Comparison of ENCODE assay signal across 10 cellular contexts in the genomic region with DNA sequence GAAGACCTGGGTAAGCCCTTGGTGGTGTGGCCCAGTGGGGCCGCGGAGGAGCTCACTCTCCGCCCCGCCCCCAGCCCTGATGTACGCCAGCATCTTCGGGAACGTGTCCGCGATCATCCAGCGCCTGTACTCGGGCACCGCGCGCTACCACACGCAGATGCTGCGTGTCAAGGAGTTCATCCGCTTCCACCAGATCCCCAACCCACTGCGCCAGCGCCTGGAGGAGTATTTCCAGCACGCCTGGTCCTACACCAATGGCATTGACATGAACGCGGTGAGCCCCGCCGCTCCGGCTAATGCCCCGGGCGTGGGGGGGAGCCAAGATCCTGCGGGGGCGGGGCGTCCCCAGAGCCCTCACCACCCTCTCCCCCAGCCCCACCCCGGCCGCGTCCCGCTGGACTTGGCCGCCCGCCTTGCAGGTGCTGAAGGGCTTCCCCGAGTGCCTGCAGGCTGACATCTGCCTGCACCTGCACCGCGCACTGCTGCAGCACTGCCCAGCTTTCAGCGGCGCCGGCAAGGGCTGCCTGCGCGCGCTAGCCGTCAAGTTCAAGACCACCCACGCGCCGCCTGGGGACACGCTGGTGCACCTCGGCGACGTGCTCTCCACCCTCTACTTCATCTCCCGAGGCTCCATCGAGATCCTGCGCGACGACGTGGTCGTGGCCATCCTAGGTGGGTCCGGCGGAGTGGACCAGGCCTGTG. TPM values are rescaled to one million over a fixed set of nuclear protein-coding genes. Genes with fewer than 3 reads are reported as not detected.
DNase-seq lines count a peak whose midpoint lies in the region; ATAC-seq, FAIRE-seq and TF ChIP-seq lines count a peak whose summit lies in the region.
"Had no signal": no experiment of that assay in that cellular context is flagged by ENCODE, and none has a peak within 500 bp of the region (broad histone marks: within the 10 kb centered on the region; RNA-seq: fewer than 3 reads in every experiment).

No MANE protein-coding gene starts in this region.

- no peak overlapping the region for H3K56ac ChIP-seq in H1 (replicated peaks; ENCODE audit: insufficient read length, low read depth, low read length)

- peaks cover 19% of the 10 kb centered on the region for H3K4me1 Mint-ChIP-seq in GM23338

- peaks cover 7% of the 10 kb centered on the region; the same call in 1 of the 2 replicates for H3K23me2 ChIP-seq in H1 (ENCODE audit: low read depth, low read length)

- H3K18ac ChIP-seq in H1 (ENCODE audit: extremely low read depth, low read length) = no peak overlapping the region; the same call in none of the 2 replicates

- no peak for TF ChIP-seq EP300 in H1 (IDR thresholded peaks at IDR 0.05; ENCODE audit: borderline replicate concordance in 1 of 2, low read depth in 2 of 2, low read length in 2 of 2)

- H3K79me2 ChIP-seq in GM23338 (replicated peaks; ENCODE audit: insufficient read depth) = no peaks in the 10 kb centered on the region
- H3K79me2 ChIP-seq in H1 (ENCODE audit: control insufficient read depth in 1 of 2, insufficient read depth in 2 of 2, low read length in 2 of 2) = no peaks in the 10 kb centered on the region

- TF ChIP-seq POLR2A in H1 (IDR thresholded peaks at IDR 0.05; ENCODE audit: control extremely low read depth in 1 of 2, low read depth in 2 of 2, low read length in 2 of 2) = no peak
- no peak for TF ChIP-seq POLR2A in esophagus squamous epithelium (IDR thresholded peaks at IDR 0.05)

- H3K27me3 ChIP-seq in GM23338 (ENCODE audit: insufficient read depth) (peaks cover 28% of the 10 kb centered on the region), Panc1 (ENCODE audit: control insufficient read depth, insufficient read depth, low read length) (no peaks in the 10 kb centered on the region), H1 (replicated peaks in 1 of 4; ENCODE audit: control insufficient read depth in 3 of 4, extremely low read depth in 1 of 4, insufficient read depth in 3 of 4, low read length in 3 of 4) (peaks cover 0 to 23% (median 14%) of the 10 kb centered on the region in 4 experiments; a peak in 5 of 7 replicates), esophagus squamous epithelium (peaks cover 4 to 47% (median 10%) of the 10 kb centered on the region in 4 donors)

- peak overlapping the region; percentile 46; the same call in 1 of the 2 replicates for H4K8ac ChIP-seq in H1 (ENCODE audit: extremely low read depth, insufficient read depth, low read length)

- FAIRE-seq in H1 (lab: Jason Lieb, UNC) = no peak
- FAIRE-seq: TTC549 had no signal

- in situ Hi-C loops in Panc1 (cut with HindIII; ENCODE audit: low pct_unique_long_range_greater_than_20kb, low sequenced_read_pairs) = no loop called here

- H3K36me3 ChIP-seq in GM23338 (ENCODE audit: insufficient read depth) (no peaks in the 10 kb centered on the region), Panc1 (ENCODE audit: control insufficient read depth, insufficient read depth, low read length) (no peaks in the 10 kb centered on the region), H1 (ENCODE audit: control insufficient read depth in 2 of 4, insufficient read depth in 4 of 4, low read length in 3 of 4) (no peaks in the 10 kb centered on the region), esophagus squamous epithelium (no peaks in the 10 kb centered on the region)

- ATAC-seq in GM23338 = peak; percentile 86
- ATAC-seq in Panc1 = peak; percentile 64
- no peak for ATAC-seq in GM19395 (IDR thresholded peaks at IDR 0.05; ENCODE audit: unreplicated experiment)

- H3K4me1 ChIP-seq in GM23338 (ENCODE audit: insufficient read depth) = peaks cover 7% of the 10 kb centered on the region; the same call in 1 of the 2 replicates
- H3K4me1 ChIP-seq in Panc1 (ENCODE audit: control insufficient read depth, insufficient read depth, low read length) = no peaks in the 10 kb centered on the region
- peaks cover 0 to 15% (median 2%) of the 10 kb centered on the region in 4 experiments; a peak in 5 of 7 replicates for H3K4me1 ChIP-seq in H1 (replicated peaks in 1 of 4; ENCODE audit: control insufficient read depth in 3 of 4, insufficient read depth in 4 of 4, low read length in 3 of 4)
- peaks cover 6 to 12% (median 8%) of the 10 kb centered on the region in 3 donors for H3K4me1 ChIP-seq in esophagus squamous epithelium

- H3K4me2 ChIP-seq in GM23338 = peak overlapping the region; percentile 90
- H3K4me2 ChIP-seq in H1 (ENCODE audit: insufficient read depth in 1 of 2, low read depth in 2 of 2, low read length in 2 of 2) = peak overlapping the region; percentile 69 to 78

- BruUV-seq in Panc1 (replicated peaks; lab: Mats Ljungman, UMichigan) = no TSS peak

- H3K9me2 ChIP-seq in GM23338 (ENCODE audit: insufficient read depth) = no peaks in the 10 kb centered on the region

- no peak overlapping the region for H2BK12ac ChIP-seq in H1 (ENCODE audit: low read depth, low read length)

- H2AFZ ChIP-seq in GM23338 = peak overlapping the region; percentile 96
- H2AFZ ChIP-seq in H1 (ENCODE audit: low read length) = no peak overlapping the region; the same call in 1 of the 2 replicates

- peak overlapping the region; percentile 69 for H3K4me3 Mint-ChIP-seq in GM23338

- H3K4me3 ChIP-seq in GM23338 = peak overlapping the region; percentile 62
- peak overlapping the region; percentile 21 to 48 for H3K4me3 ChIP-seq in Panc1 (ENCODE audit: low read depth in 2 of 2, low read length in 2 of 2)
- peak overlapping the region; percentile 7 to 57 (median 22); a peak in 7 of 8 replicates for H3K4me3 ChIP-seq in H1 (ENCODE audit: extremely low read depth in 1 of 4, insufficient read depth in 2 of 4, low read depth in 3 of 4, low read length in 4 of 4)
- peak overlapping the region in 2 of 4 donors; percentile 16 to 41 for H3K4me3 ChIP-seq in esophagus squamous epithelium

- H3K23ac ChIP-seq in H1 (ENCODE audit: insufficient read length) = no peak overlapping the region

- H4K5ac ChIP-seq in H1 (ENCODE audit: insufficient read length, low read depth, low read length) = no peak overlapping the region

- no peak overlapping the region for H3K14ac ChIP-seq in H1 (ENCODE audit: insufficient read length)

- H3K27me3 Mint-ChIP-seq in GM23338 (ENCODE audit: insufficient read depth, low read depth, poor library complexity) = peaks cover 24% of the 10 kb centered on the region

- H3F3A ChIP-seq in GM23338 (replicated peaks; ENCODE audit: low read depth) = no peaks in the 10 kb centered on the region

- H3K9ac ChIP-seq in H1 (replicated peaks in 1 of 4; ENCODE audit: extremely low read depth in 1 of 4, low read depth in 3 of 4, low read length in 3 of 4) = no peak overlapping the region; a peak in 1 of 7 replicates

- no peak for TF ChIP-seq RAD21 in H1 (IDR thresholded peaks at IDR 0.05 in 1 of 2, conservative IDR thresholded peaks at IDR 0.05 in 1 of 2; ENCODE audit: low read depth in 2 of 2, low read length in 2 of 2)

- no peak overlapping the region for H2BK5ac ChIP-seq in H1 (ENCODE audit: low read depth, low read length)

- no peaks in the 10 kb centered on the region; the same call in 1 of the 3 replicates for H3K36me3 Mint-ChIP-seq in GM23338 (ENCODE audit: low read depth)

- H2BK120ac ChIP-seq in H1 (replicated peaks; ENCODE audit: low read depth, low read length) = no peak overlapping the region

- no peak overlapping the region for H3K27ac ChIP-seq in GM23338 (ENCODE audit: low read depth)
- no peak overlapping the region for H3K27ac ChIP-seq in Panc1 (ENCODE audit: low read length)
- no peak overlapping the region for H3K27ac ChIP-seq in H1 (ENCODE audit: low read depth, low read length)
- no peak overlapping the region for H3K27ac ChIP-seq in esophagus squamous epithelium

- TF ChIP-seq CTCF in GM23338 (conservative IDR thresholded peaks at IDR 0.05; ENCODE audit: low read depth in 2 of 2) = no peak
- TF ChIP-seq CTCF in Panc1 (IDR thresholded peaks at IDR 0.05) = no peak
- TF ChIP-seq CTCF in H1 (IDR thresholded peaks at IDR 0.05; ENCODE audit: control extremely low read depth in 1 of 3, insufficient read depth in 1 of 3, low read depth in 1 of 3, low read length in 3 of 3) = no peak
- no peak for TF ChIP-seq CTCF in esophagus squamous epithelium (IDR thresholded peaks at IDR 0.05)

- no peak overlapping the region for H2AK5ac ChIP-seq in H1 (ENCODE audit: low read depth, low read length)

- 30% methylated on average over 41 of the region's 62 CpGs; no CpG with 5 or more reads in 1 of the 2 experiments for WGBS in H1 (ENCODE audit: extremely low coverage in 1 of 2, insufficient coverage in 1 of 2, insufficient read length in 1 of 2, insufficient replicate concordance in 2 of 2, low coverage in 1 of 2, low lambda C conversion rate in 2 of 2, missing lambda C conversion rate in 1 of 2), 2 experiments
- WGBS in esophagus squamous epithelium, 2 donors = 18% methylated on average over 9 of the region's 62 CpGs; no CpG with 5 or more reads in 1 of the 2 donors

- intact Hi-C loops in Panc1 (cut with micrococcal nuclease; ENCODE audit: unreplicated experiment) = no loop called here
- intact Hi-C loops in posterior cingulate gyrus (cut with DNase I) = no loop called here
- intact Hi-C loops in esophagus squamous epithelium (cut with DNase I) = no loop called here

- peak overlapping the region; percentile 81; the same call in 1 of the 2 replicates for H2BK15ac ChIP-seq in H1 (ENCODE audit: low read length)

- CTCF ChIA-PET in Panc1 (lab: Charles Lee) = no interaction called here
- CTCF ChIA-PET in H1 (lab: Charles Lee; ENCODE audit: partially characterized antibody) = interaction anchor here (1.0 to 1.5 kb wide), 3 partner anchors 8 to 63 kb away, joined by 3 read pairs; no protein-coding TSS in a partner anchor

- no peak overlapping the region for H3K27ac Mint-ChIP-seq in GM23338

- DNase-seq in GM23338 (ENCODE audit: low spot score) (peak; percentile 67), Panc1 (ENCODE audit: low read depth, low spot score) (no peak), H1 (ENCODE audit: low read depth in 1 of 2, low spot score in 2 of 2) (peak in 1 of 2 experiments; percentile 55), posterior cingulate gyrus (peak in 7 of 10 donors; percentile 32 to 87 (median 40)), esophagus squamous epithelium (lab: John Stamatoyannopoulos, UW) (no peak), ureter (ENCODE audit: low spot score) (no peak)
- DNase-seq: NCI-H446 treated with DMSO at 0.1 percent for 48 hours had no signal

- no peaks in the 10 kb centered on the region for H3K79me1 ChIP-seq in H1 (ENCODE audit: low read depth, low read length)

- no peak overlapping the region for H2BK20ac ChIP-seq in H1 (ENCODE audit: low read length)

- no peaks in the 10 kb centered on the region for H3K9me3 Mint-ChIP-seq in GM23338

- no peak overlapping the region for H3K4ac ChIP-seq in H1 (replicated peaks; ENCODE audit: insufficient read length, low read depth, low read length)

- no peaks in the 10 kb centered on the region for H4K20me1 ChIP-seq in GM23338 (replicated peaks; ENCODE audit: insufficient read depth)
- no peaks in the 10 kb centered on the region for H4K20me1 ChIP-seq in H1 (replicated peaks in 1 of 2; ENCODE audit: control insufficient read depth in 1 of 2, insufficient read depth in 2 of 2, low read length in 2 of 2)

- H4K91ac ChIP-seq in H1 (replicated peaks; ENCODE audit: insufficient read length, low read length) = no peak overlapping the region

- POLR2A ChIA-PET in Panc1 (lab: Charles Lee) (no interaction called here), H1 (lab: Charles Lee; ENCODE audit: partially characterized antibody) (interaction anchor here (0.5 to 1.1 kb wide), 3 partner anchors 11 to 1444 kb away, joined by 3 to 4 read pairs (median 3); no protein-coding TSS in a partner anchor)

- H3K9me3 ChIP-seq in Panc1 (ENCODE audit: control insufficient read depth, insufficient read depth, low read depth, low read length) (no peaks in the 10 kb centered on the region), H1 (ENCODE audit: insufficient read depth in 2 of 2, low read depth in 1 of 2, low read length in 1 of 2) (no peaks in the 10 kb centered on the region), esophagus squamous epithelium (no peaks in the 10 kb centered on the region)

RNA-seq across cellular contexts. Expression of gene DCAF7, which starts 12.1 kb away (rescaled TPM):
- 51.0 and 60.1 TPM in 2 replicates for total RNA-seq in GM23338 (2014; rRNA removed; shearing (Covaris generic))
- polyA plus RNA-seq in GM23338 (2016; fragmentation: Nextera tagmentation; extraction: Ambion mirVana) (31.3 and 33.2 TPM in 2 replicates), H1 (2011; rRNA removed) (74.9 and 97.4 TPM in 2 replicates)
- total RNA-seq in Panc1 (2021; ENCODE audit: unreplicated experiment) (60.4 TPM), esophagus squamous epithelium (10 to 100 TPM; 24.8 to 29.7 (median 25.9) TPM), ureter (79.6 TPM)
- polyA plus RNA-seq in Panc1 (2012; ENCODE audit: insufficient read length) = 45.1 TPM
- 87.3 and 94.1 TPM in 2 replicates for total RNA-seq in H1 (2021; fragmentation: NEBNext Ultra II Directional; extraction: Animal tissue kit (Norgen Biotek cat#: 25700))
- 57.6 TPM for polyA plus RNA-seq in H1 (2011; cell fraction: cytosol; rRNA removed)
- polyA plus RNA-seq in H1 (2011; cell fraction: nucleus; rRNA removed) = 71.4 TPM
- 63.0 to 69.1 TPM (median 65.1 TPM) in 4 replicates for polyA plus RNA-seq in H1 (2012, experiment 1 of 2)
- polyA plus RNA-seq in H1 (2012, experiment 2 of 2) = 54.6 TPM
- polyA plus RNA-seq in H1 (2013, experiment 1 of 2) = 41.2 TPM
- polyA plus RNA-seq in H1 (2013, experiment 2 of 2) = 41.8 TPM
- polyA minus RNA-seq in H1 (2011; rRNA and poly(A)+ RNA removed) = 139 and 144 TPM in 2 replicates
- 51.2 TPM for polyA minus RNA-seq in H1 (2011; cell fraction: cytosol; rRNA and poly(A)+ RNA removed)
- 36.5 TPM for polyA minus RNA-seq in H1 (2011; cell fraction: nucleus; rRNA and poly(A)+ RNA removed)

RNA-seq across cellular contexts. Expression of gene KCNH6, which starts 15.0 kb away (rescaled TPM):
- total RNA-seq in GM23338 (2014; rRNA removed; shearing (Covaris generic)) = 2.8 and 3.0 TPM in 2 replicates
- polyA plus RNA-seq in GM23338 (2016; fragmentation: Nextera tagmentation; extraction: Ambion mirVana) (1.1 and 1.3 TPM in 2 replicates), H1 (2011; rRNA removed) (3.6 and 5.0 TPM in 2 replicates)
- total RNA-seq in Panc1 (2021; ENCODE audit: unreplicated experiment) (not detected), esophagus squamous epithelium (not detected), ureter (not detected)
- 0.07 TPM for polyA plus RNA-seq in Panc1 (2012; ENCODE audit: insufficient read length)
- 1.8 TPM in 2 replicates for total RNA-seq in H1 (2021; fragmentation: NEBNext Ultra II Directional; extraction: Animal tissue kit (Norgen Biotek cat#: 25700))
- 2.7 TPM for polyA plus RNA-seq in H1 (2011; cell fraction: cytosol; rRNA removed)
- polyA plus RNA-seq in H1 (2011; cell fraction: nucleus; rRNA removed) = 4.9 TPM
- 0.84 to 1.8 TPM (median 1.4 TPM) in 4 replicates for polyA plus RNA-seq in H1 (2012, experiment 1 of 2)
- 0.75 TPM for polyA plus RNA-seq in H1 (2012, experiment 2 of 2)
- polyA plus RNA-seq in H1 (2013, experiment 1 of 2) = 2.0 TPM
- 2.1 TPM for polyA plus RNA-seq in H1 (2013, experiment 2 of 2)
- polyA minus RNA-seq in H1 (2011; rRNA and poly(A)+ RNA removed) = 2.8 TPM in 2 replicates
- polyA minus RNA-seq in H1 (2011; cell fraction: cytosol; rRNA and poly(A)+ RNA removed) = 0.95 TPM
- polyA minus RNA-seq in H1 (2011; cell fraction: nucleus; rRNA and poly(A)+ RNA removed) = 2.8 TPM
- total RNA-seq: pulmonary artery endothelial cell had no signal

Comparison
In these comparisons a context has a peak if more than half of its experiments do, and no peak if none do; other contexts are left out.
1. DNase-seq: peak in GM23338 (single experiment) and posterior cingulate gyrus (7 of 10); none in Panc1 (single experiment), esophagus squamous epithelium (single experiment) and ureter (single experiment).